ENCODE assay signal across 11 cellular contexts in genomic region chr11:126186708-126187481, GRCh38. TPM values are rescaled to one million over a fixed set of nuclear protein-coding genes. Genes with fewer than 3 reads are reported as not detected.
DNase-seq lines count a peak whose midpoint lies in the region; ATAC-seq and TF ChIP-seq lines count a peak whose summit lies in the region.
"Had no signal": no experiment of that assay in that cellular context is flagged by ENCODE, and none has a peak within 500 bp of the region (broad histone marks: within the 10 kb centered on the region; RNA-seq: fewer than 3 reads in every experiment).

No MANE protein-coding gene starts in this region.

- H3K4me2 ChIP-seq in osteoblast (ENCODE audit: insufficient read depth, low read length), result no peak overlapping the region
- H3K4me2 ChIP-seq: A549 had no signal

- no peak overlapping the region for H3K4me3 Mint-ChIP-seq in chondrocyte (ENCODE audit: unreplicated experiment)

- no peaks in the 10 kb centered on the region for H3K36me3 ChIP-seq in osteoblast (ENCODE audit: insufficient read depth, low read length)

- no peak overlapping the region for H3K4me3 ChIP-seq in osteoblast (ENCODE audit: insufficient read depth, low read length)
- H3K4me3 ChIP-seq: A549 had no signal

- H3K27ac ChIP-seq in osteoblast (ENCODE audit: low read depth, low read length), result no peak overlapping the region
- H3K27ac ChIP-seq: A549 had no signal

- H2AFZ ChIP-seq in osteoblast (ENCODE audit: low read length), result no peak overlapping the region

- peaks cover 6% of the 10 kb centered on the region for H3K36me3 Mint-ChIP-seq in chondrocyte (ENCODE audit: low read depth)
- H3K36me3 Mint-ChIP-seq: IgD-negative memory B cell had no signal

- H3K27me3 Mint-ChIP-seq in chondrocyte (ENCODE audit: low read depth), result no peaks in the 10 kb centered on the region
- H3K27me3 Mint-ChIP-seq: IgD-negative memory B cell had no signal

- peak; percentile 69 for TF ChIP-seq CTCF in chondrocyte (IDR thresholded peaks at IDR 0.05)
- TF ChIP-seq CTCF in osteoblast (IDR thresholded peaks at IDR 0.05; ENCODE audit: extremely low read depth, low read depth, low read length), result peak; percentile 7

- no peaks in the 10 kb centered on the region for H3K27me3 ChIP-seq in osteoblast (ENCODE audit: insufficient read depth, low read length)

- H4K20me1 ChIP-seq in osteoblast (ENCODE audit: insufficient read depth, low read length), result no peaks in the 10 kb centered on the region

- DNase-seq in NCI-H146 (lab: John Stamatoyannopoulos, UW) (peak; percentile 27), NCI-H146 treated with DMSO at 0.1 percent for 48 hours (lab: John Stamatoyannopoulos, UW; ENCODE audit: unreplicated experiment) (no peak), NCI-H1417 (lab: John Stamatoyannopoulos, UW) (peak; percentile 42 to 83 (median 62)), chondrocyte (ENCODE audit: low spot score) (no peak), osteoblast (ENCODE audit: insufficient read length, low spot score, missing footprints) (peak; percentile 90), mesenteric fat pad (ENCODE audit: low spot score) (no peak), hippocampal formation (lab: John Stamatoyannopoulos, UW) (no peak)
- DNase-seq: mammary epithelial cell had no signal

- H3K27ac Mint-ChIP-seq in chondrocyte (ENCODE audit: unreplicated experiment), result no peak overlapping the region
- H3K27ac Mint-ChIP-seq: IgD-negative memory B cell had no signal

- no peaks in the 10 kb centered on the region for H3K9me3 ChIP-seq in osteoblast (ENCODE audit: low read depth, low read length)
- H3K9me3 ChIP-seq: A549 had no signal

- no peak for ATAC-seq in GM21423 (IDR thresholded peaks at IDR 0.05; ENCODE audit: unreplicated experiment)

- no peaks in the 10 kb centered on the region for H3K4me1 Mint-ChIP-seq in chondrocyte (ENCODE audit: low read depth)

- no peaks in the 10 kb centered on the region for H3K9me3 Mint-ChIP-seq in chondrocyte (ENCODE audit: low read depth)
- H3K9me3 Mint-ChIP-seq: IgD-negative memory B cell had no signal

- H3K4me1 ChIP-seq in osteoblast (ENCODE audit: insufficient read depth, low read length), result no peaks in the 10 kb centered on the region
- H3K4me1 ChIP-seq: A549 had no signal

- no peaks in the 10 kb centered on the region for H3K79me2 ChIP-seq in osteoblast (ENCODE audit: insufficient read depth, low read length)

RNA-seq across cellular contexts. Expression of gene RPUSD4, which starts 24.6 kb away (rescaled TPM):
- total RNA-seq in chondrocyte (16.1 to 18.8 TPM (median 16.2 TPM) in 3 replicates), osteoblast (36.2 and 36.8 TPM in 2 replicates), mesenteric fat pad (24.2 TPM)

RNA-seq across cellular contexts. Expression of gene FAM118B, which starts 24.7 kb away (rescaled TPM):
- total RNA-seq in chondrocyte (23.2 to 25.9 TPM (median 24.3 TPM) in 3 replicates), osteoblast (29.5 and 30.4 TPM in 2 replicates), mesenteric fat pad (18.7 TPM)

Comparison
In these comparisons a context has a peak if more than half of its experiments do, and no peak if none do; other contexts are left out.
1. DNase-seq: peak in NCI-H146 (single experiment), NCI-H1417 (3 of 3) and osteoblast (single experiment); none in NCI-H146 treated with DMSO at 0.1 percent for 48 hours (single experiment), chondrocyte (single experiment), mesenteric fat pad (single experiment) and hippocampal formation (0 of 2).